In the genomic region with DNA sequence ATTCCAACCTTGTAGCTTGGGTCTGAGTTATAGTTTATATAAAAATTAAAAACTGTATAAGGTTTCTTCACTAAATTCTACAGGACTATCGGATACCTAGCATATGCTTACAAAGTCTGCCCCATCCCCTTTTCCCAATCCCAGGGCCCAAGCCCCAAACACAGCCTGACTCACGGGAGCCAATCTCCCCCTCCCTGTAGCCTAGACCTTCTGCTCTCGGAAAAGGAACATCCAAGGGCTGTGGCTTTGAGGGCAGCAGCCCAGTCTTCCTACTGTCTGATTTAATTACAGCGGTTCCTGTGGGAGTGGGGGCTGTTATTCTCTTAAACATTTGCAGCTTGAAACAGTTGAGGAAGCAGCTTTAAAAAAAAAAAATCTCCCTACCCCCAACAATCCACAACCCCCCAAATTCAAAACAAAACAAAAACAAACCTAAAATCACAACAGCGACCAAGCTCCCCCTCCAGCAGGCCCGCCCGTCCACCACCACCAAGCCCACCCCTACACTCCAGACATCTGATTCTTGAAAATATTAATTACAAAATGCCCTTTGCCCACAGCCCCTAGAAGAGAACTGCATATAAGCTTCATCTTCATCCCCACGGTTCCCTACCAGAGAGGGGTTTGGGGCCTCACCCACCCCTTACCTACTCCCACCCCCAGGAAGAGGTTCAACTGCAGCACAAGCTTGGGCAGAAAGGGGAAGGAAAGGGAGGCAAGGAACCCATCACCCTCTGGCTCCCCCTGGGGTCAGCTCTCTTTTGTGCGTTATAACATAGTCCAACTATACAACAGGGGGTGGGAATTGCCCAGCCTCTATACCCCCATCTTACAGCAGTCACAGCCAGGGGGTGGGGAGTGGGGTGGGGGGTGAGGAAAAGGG, we compare ENCODE assay signal across 1 cellular context.
TF ChIP-seq lines count a peak whose summit lies in the region.

No MANE protein-coding gene starts in this region.

TF ChIP-seq in HepG2, 621 proteins besides CTCF, POLR2A, EP300 and RAD21:
- no peak for TF ChIP-seq ZNF33A (CRISPR knock-in tag; IDR thresholded peaks at IDR 0.05; ENCODE audit: borderline replicate concordance)
- TF ChIP-seq PATZ1 (CRISPR knock-in tag; IDR thresholded peaks at IDR 0.05): 0 out of 2 replicates have a peak, but pooled peaks have one; percentile 29
- peak; percentile 22 for TF ChIP-seq STAG1 (CRISPR knock-in tag; IDR thresholded peaks at IDR 0.05)
- TF ChIP-seq ZBTB33 (CRISPR knock-in tag; IDR thresholded peaks at IDR 0.05): 0 out of 2 replicates have a peak, but pooled peaks have one; percentile 32
- TF ChIP-seq HDAC1 (CRISPR knock-in tag; IDR thresholded peaks at IDR 0.05): no peak
- TF ChIP-seq ZNF362 (CRISPR knock-in tag; IDR thresholded peaks at IDR 0.05; ENCODE audit: borderline replicate concordance): no peak
TF ChIP-seq in HepG2: peak in this region for 3.
